ENCODE assay signal across 1 cellular context in the genomic region with DNA sequence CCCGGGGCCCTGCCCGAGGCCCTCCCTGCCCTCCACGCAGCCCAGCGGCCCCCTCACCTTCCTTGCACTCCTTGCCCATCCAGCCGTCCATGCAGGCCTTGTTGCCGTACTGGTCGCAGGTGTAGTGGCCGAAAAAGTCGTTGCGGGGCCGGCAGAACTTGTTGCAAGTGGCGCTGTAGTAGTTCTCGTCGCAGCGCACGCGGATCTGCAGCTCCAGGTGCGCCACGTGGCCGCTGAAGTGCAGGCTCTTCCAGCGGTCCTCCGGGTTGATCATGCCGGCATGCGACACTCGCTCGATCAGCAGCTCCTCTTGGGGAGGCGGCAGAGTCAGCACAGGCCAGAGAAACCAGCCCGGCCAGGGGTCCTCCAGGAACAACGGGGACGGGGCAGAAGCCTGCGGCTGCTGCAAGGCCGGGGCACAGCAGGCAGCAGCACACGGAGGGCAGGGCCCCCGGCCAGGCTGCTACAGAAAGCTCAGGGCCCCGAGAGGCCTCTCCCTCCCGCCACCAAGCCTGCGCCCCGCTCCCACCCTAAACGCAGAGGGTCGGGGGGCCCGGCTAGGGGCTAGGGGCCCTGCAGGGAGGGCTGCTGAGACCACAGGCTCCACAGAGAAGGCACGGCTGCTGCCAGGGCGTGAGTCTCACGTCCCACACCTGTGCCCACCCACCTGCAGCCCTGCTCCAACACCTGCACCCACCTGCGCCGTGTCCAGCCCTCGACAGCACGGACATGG.
TF ChIP-seq lines count a peak whose summit lies in the region.

No MANE protein-coding gene starts in this region.

TF ChIP-seq in HepG2, 621 proteins besides CTCF, POLR2A, EP300 and RAD21 (continues in another document):
- TF ChIP-seq PHF8 (CRISPR knock-in tag; IDR thresholded peaks at IDR 0.05) (0 out of 2 replicates have a peak, but pooled peaks have one; percentile 25), ZNF292 (CRISPR knock-in tag; IDR thresholded peaks at IDR 0.05; ENCODE audit: borderline replicate concordance, low read depth) (no peak), CHD4 (IDR thresholded peaks at IDR 0.05; ENCODE audit: borderline replicate concordance, low read length) (no peak), GFI1 (CRISPR knock-in tag; IDR thresholded peaks at IDR 0.05; ENCODE audit: borderline replicate concordance) (no peak), NR2F1 (CRISPR knock-in tag; IDR thresholded peaks at IDR 0.05) (no peak), ZNF468 (CRISPR knock-in tag; IDR thresholded peaks at IDR 0.05) (no peak), ZFX (CRISPR knock-in tag; IDR thresholded peaks at IDR 0.05; ENCODE audit: low read depth) (peak; percentile 67), ZNF264 (CRISPR knock-in tag; IDR thresholded peaks at IDR 0.05) (no peak), ZNF782 (CRISPR knock-in tag; IDR thresholded peaks at IDR 0.05; ENCODE audit: borderline replicate concordance) (0 out of 2 replicates have a peak, but pooled peaks have one; percentile 34), NR2C2 (CRISPR knock-in tag; IDR thresholded peaks at IDR 0.05; ENCODE audit: borderline replicate concordance) (no peak), KDM1A (CRISPR knock-in tag; IDR thresholded peaks at IDR 0.05) (no peak), NR3C1 (CRISPR knock-in tag; IDR thresholded peaks at IDR 0.05) (no peak), NCOA1 (CRISPR knock-in tag; IDR thresholded peaks at IDR 0.05) (no peak), ZNF121 (CRISPR knock-in tag; IDR thresholded peaks at IDR 0.05) (no peak), ZNF720 (CRISPR knock-in tag; IDR thresholded peaks at IDR 0.05) (no peak), GZF1 (CRISPR knock-in tag; IDR thresholded peaks at IDR 0.05) (0 out of 2 replicates have a peak, but pooled peaks have one; percentile 63), ZNF777 (CRISPR knock-in tag; IDR thresholded peaks at IDR 0.05) (peak; percentile 51), MED1 (CRISPR knock-in tag; IDR thresholded peaks at IDR 0.05) (no peak), MEF2D (CRISPR knock-in tag; IDR thresholded peaks at IDR 0.05) (no peak), ZFAT (CRISPR knock-in tag; conservative IDR thresholded peaks at IDR 0.05) (no peak), ZNF224 (CRISPR knock-in tag; IDR thresholded peaks at IDR 0.05) (no peak), NR2F2 (IDR thresholded peaks at IDR 0.05; ENCODE audit: borderline replicate concordance, low read depth) (no peak), SIX1 (CRISPR knock-in tag; IDR thresholded peaks at IDR 0.05; ENCODE audit: borderline replicate concordance) (no peak), ZFP62 (CRISPR knock-in tag; IDR thresholded peaks at IDR 0.05) (no peak), PITX1 (CRISPR knock-in tag; IDR thresholded peaks at IDR 0.05) (0 out of 2 replicates have a peak, but pooled peaks have one; percentile 27), RARG (CRISPR knock-in tag; IDR thresholded peaks at IDR 0.05; ENCODE audit: low read depth) (no peak), DNMT1 (CRISPR knock-in tag; IDR thresholded peaks at IDR 0.05) (no peak), HIVEP1 (CRISPR knock-in tag; IDR thresholded peaks at IDR 0.05) (no peak), EZH2 (conservative IDR thresholded peaks at IDR 0.05; ENCODE audit: low read depth, low read length) (peak; percentile 75; the same call in 1 of the 2 replicates), NFIC (IDR thresholded peaks at IDR 0.05; ENCODE audit: low read length) (no peak), FIP1L1 (IDR thresholded peaks at IDR 0.05; ENCODE audit: borderline replicate concordance, insufficient read depth, low read depth, low read length) (no peak), HNRNPLL (IDR thresholded peaks at IDR 0.05; ENCODE audit: low read depth, low read length, poor library complexity, severe bottlenecking) (peak; percentile 65), ZBTB1 (CRISPR knock-in tag; IDR thresholded peaks at IDR 0.05; ENCODE audit: borderline replicate concordance) (no peak), SCMH1 (CRISPR knock-in tag; IDR thresholded peaks at IDR 0.05; ENCODE audit: borderline replicate concordance) (no peak), ZFP1 (CRISPR knock-in tag; IDR thresholded peaks at IDR 0.05) (no peak), ZNF547 (CRISPR knock-in tag; IDR thresholded peaks at IDR 0.05) (peak; percentile 35; the same call in 1 of the 2 replicates), ZNF816 (CRISPR knock-in tag; IDR thresholded peaks at IDR 0.05; ENCODE audit: borderline replicate concordance) (no peak), ZFY (CRISPR knock-in tag; IDR thresholded peaks at IDR 0.05) (peak; percentile 66), ZNF773 (CRISPR knock-in tag; IDR thresholded peaks at IDR 0.05; ENCODE audit: borderline replicate concordance) (no peak), ZNF780A (CRISPR knock-in tag; IDR thresholded peaks at IDR 0.05) (no peak), FOSL2 (CRISPR knock-in tag; IDR thresholded peaks at IDR 0.05) (no peak), ADNP (CRISPR knock-in tag; IDR thresholded peaks at IDR 0.05) (no peak), SAFB2 (CRISPR knock-in tag; IDR thresholded peaks at IDR 0.05; ENCODE audit: borderline replicate concordance, low read depth) (no peak), ZNF788 (CRISPR knock-in tag; IDR thresholded peaks at IDR 0.05; ENCODE audit: borderline replicate concordance) (0 out of 2 replicates have a peak, but pooled peaks have one; percentile 20), RFXAP (CRISPR knock-in tag; IDR thresholded peaks at IDR 0.05; ENCODE audit: borderline replicate concordance) (no peak), ZSCAN31 (CRISPR knock-in tag; IDR thresholded peaks at IDR 0.05; ENCODE audit: low read depth) (no peak), SIN3A (IDR thresholded peaks at IDR 0.05; ENCODE audit: borderline replicate concordance, low read depth, low read length) (no peak), HNRNPUL1 (IDR thresholded peaks at IDR 0.05; ENCODE audit: low read depth, low read length) (no peak), ZNF484 (CRISPR knock-in tag; IDR thresholded peaks at IDR 0.05; ENCODE audit: borderline replicate concordance, low read depth) (no peak)
- TF ChIP-seq, protein P1, sequence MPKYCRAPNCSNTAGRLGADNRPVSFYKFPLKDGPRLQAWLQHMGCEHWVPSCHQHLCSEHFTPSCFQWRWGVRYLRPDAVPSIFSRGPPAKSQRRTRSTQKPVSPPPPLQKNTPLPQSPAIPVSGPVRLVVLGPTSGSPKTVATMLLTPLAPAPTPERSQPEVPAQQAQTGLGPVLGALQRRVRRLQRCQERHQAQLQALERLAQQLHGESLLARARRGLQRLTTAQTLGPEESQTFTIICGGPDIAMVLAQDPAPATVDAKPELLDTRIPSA (CRISPR knock-in tag; IDR thresholded peaks at IDR 0.05; ENCODE audit: borderline replicate concordance), result no peak
- TF ChIP-seq, protein P2, sequence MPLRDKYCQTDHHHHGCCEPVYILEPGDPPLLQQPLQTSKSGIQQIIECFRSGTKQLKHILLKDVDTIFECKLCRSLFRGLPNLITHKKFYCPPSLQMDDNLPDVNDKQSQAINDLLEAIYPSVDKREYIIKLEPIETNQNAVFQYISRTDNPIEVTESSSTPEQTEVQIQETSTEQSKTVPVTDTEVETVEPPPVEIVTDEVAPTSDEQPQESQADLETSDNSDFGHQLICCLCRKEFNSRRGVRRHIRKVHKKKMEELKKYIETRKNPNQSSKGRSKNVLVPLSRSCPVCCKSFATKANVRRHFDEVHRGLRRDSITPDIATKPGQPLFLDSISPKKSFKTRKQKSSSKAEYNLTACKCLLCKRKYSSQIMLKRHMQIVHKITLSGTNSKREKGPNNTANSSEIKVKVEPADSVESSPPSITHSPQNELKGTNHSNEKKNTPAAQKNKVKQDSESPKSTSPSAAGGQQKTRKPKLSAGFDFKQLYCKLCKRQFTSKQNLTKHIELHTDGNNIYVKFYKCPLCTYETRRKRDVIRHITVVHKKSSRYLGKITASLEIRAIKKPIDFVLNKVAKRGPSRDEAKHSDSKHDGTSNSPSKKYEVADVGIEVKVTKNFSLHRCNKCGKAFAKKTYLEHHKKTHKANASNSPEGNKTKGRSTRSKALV (CRISPR knock-in tag; IDR thresholded peaks at IDR 0.05), result peak; percentile 69; the same call in 1 of the 2 replicates
- TF ChIP-seq, protein P3, sequence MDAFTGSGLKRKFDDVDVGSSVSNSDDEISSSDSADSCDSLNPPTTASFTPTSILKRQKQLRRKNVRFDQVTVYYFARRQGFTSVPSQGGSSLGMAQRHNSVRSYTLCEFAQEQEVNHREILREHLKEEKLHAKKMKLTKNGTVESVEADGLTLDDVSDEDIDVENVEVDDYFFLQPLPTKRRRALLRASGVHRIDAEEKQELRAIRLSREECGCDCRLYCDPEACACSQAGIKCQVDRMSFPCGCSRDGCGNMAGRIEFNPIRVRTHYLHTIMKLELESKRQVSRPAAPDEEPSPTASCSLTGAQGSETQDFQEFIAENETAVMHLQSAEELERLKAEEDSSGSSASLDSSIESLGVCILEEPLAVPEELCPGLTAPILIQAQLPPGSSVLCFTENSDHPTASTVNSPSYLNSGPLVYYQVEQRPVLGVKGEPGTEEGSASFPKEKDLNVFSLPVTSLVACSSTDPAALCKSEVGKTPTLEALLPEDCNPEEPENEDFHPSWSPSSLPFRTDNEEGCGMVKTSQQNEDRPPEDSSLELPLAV (CRISPR knock-in tag; conservative IDR thresholded peaks at IDR 0.05; ENCODE audit: low read depth), result no peak
- TF ChIP-seq, protein P4, sequence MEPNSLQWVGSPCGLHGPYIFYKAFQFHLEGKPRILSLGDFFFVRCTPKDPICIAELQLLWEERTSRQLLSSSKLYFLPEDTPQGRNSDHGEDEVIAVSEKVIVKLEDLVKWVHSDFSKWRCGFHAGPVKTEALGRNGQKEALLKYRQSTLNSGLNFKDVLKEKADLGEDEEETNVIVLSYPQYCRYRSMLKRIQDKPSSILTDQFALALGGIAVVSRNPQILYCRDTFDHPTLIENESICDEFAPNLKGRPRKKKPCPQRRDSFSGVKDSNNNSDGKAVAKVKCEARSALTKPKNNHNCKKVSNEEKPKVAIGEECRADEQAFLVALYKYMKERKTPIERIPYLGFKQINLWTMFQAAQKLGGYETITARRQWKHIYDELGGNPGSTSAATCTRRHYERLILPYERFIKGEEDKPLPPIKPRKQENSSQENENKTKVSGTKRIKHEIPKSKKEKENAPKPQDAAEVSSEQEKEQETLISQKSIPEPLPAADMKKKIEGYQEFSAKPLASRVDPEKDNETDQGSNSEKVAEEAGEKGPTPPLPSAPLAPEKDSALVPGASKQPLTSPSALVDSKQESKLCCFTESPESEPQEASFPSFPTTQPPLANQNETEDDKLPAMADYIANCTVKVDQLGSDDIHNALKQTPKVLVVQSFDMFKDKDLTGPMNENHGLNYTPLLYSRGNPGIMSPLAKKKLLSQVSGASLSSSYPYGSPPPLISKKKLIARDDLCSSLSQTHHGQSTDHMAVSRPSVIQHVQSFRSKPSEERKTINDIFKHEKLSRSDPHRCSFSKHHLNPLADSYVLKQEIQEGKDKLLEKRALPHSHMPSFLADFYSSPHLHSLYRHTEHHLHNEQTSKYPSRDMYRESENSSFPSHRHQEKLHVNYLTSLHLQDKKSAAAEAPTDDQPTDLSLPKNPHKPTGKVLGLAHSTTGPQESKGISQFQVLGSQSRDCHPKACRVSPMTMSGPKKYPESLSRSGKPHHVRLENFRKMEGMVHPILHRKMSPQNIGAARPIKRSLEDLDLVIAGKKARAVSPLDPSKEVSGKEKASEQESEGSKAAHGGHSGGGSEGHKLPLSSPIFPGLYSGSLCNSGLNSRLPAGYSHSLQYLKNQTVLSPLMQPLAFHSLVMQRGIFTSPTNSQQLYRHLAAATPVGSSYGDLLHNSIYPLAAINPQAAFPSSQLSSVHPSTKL (CRISPR knock-in tag; IDR thresholded peaks at IDR 0.05), result no peak
- TF ChIP-seq, protein P5, sequence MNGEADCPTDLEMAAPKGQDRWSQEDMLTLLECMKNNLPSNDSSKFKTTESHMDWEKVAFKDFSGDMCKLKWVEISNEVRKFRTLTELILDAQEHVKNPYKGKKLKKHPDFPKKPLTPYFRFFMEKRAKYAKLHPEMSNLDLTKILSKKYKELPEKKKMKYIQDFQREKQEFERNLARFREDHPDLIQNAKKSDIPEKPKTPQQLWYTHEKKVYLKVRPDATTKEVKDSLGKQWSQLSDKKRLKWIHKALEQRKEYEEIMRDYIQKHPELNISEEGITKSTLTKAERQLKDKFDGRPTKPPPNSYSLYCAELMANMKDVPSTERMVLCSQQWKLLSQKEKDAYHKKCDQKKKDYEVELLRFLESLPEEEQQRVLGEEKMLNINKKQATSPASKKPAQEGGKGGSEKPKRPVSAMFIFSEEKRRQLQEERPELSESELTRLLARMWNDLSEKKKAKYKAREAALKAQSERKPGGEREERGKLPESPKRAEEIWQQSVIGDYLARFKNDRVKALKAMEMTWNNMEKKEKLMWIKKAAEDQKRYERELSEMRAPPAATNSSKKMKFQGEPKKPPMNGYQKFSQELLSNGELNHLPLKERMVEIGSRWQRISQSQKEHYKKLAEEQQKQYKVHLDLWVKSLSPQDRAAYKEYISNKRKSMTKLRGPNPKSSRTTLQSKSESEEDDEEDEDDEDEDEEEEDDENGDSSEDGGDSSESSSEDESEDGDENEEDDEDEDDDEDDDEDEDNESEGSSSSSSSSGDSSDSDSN (CRISPR knock-in tag; IDR thresholded peaks at IDR 0.05), result peak; percentile 72
- TF ChIP-seq, protein P6, sequence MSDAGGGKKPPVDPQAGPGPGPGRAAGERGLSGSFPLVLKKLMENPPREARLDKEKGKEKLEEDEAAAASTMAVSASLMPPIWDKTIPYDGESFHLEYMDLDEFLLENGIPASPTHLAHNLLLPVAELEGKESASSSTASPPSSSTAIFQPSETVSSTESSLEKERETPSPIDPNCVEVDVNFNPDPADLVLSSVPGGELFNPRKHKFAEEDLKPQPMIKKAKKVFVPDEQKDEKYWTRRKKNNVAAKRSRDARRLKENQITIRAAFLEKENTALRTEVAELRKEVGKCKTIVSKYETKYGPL (CRISPR knock-in tag; IDR thresholded peaks at IDR 0.05), result no peak
- TF ChIP-seq, protein P7, sequence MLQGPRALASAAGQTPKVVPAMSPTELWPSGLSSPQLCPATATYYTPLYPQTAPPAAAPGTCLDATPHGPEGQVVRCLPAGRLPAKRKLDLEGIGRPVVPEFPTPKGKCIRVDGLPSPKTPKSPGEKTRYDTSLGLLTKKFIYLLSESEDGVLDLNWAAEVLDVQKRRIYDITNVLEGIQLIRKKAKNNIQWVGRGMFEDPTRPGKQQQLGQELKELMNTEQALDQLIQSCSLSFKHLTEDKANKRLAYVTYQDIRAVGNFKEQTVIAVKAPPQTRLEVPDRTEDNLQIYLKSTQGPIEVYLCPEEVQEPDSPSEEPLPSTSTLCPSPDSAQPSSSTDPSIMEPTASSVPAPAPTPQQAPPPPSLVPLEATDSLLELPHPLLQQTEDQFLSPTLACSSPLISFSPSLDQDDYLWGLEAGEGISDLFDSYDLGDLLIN (CRISPR knock-in tag; IDR thresholded peaks at IDR 0.05; ENCODE audit: borderline replicate concordance), result no peak
- TF ChIP-seq, protein P8, sequence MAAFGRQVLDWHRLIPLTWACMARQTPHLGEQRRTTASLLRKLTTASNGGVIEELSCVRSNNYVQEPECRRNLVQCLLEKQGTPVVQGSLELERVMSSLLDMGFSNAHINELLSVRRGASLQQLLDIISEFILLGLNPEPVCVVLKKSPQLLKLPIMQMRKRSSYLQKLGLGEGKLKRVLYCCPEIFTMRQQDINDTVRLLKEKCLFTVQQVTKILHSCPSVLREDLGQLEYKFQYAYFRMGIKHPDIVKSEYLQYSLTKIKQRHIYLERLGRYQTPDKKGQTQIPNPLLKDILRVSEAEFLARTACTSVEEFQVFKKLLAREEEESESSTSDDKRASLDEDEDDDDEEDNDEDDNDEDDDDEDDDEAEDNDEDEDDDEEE (CRISPR knock-in tag; IDR thresholded peaks at IDR 0.05), result no peak
- TF ChIP-seq, protein P9, sequence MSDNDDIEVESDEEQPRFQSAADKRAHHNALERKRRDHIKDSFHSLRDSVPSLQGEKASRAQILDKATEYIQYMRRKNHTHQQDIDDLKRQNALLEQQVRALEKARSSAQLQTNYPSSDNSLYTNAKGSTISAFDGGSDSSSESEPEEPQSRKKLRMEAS (IDR thresholded peaks at IDR 0.05), result peak; percentile 86
